In the genomic region with DNA sequence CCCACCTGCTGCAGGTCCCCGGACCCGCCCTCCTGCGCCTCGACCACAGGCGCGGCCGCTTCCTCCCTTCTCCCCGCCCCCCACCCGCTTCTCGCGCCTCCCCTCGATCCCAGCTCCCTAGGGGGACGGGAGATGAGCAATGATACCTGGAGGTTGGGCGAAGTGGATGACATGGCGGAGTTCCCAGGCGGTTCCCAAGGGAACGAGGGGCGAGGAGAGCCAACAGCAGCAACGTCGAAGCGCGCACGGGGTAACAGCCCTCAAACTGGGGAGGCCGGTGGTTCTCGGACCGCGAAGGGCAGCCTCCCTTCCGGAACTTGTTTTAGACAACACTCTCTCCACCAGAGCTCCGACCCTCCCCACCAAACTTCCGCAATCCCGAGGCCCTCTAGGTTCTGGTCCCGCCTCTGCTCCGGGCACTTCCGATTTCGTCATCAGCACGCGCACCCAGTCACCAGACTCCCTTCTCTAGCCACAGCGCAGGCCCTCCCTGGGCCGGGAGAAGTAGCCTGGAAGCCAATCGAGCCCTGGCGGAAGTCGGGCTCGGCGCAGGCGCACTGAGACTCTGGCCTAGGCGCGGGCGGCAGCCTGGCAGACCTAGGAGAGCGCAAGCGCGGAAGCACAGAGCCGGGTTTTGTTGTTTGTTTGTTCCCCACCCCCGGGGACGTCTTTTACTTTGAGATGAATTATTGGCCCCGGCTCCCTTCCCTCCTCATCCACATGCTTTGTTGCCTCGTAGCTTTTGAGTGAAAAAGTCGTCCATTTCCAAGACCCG, we compare ENCODE assay signal across 8 cellular contexts.
DNase-seq lines count a peak whose midpoint lies in the region; ATAC-seq and TF ChIP-seq lines count a peak whose summit lies in the region.

A gene (minus strand): TSS at position 390 of the 775 bp plus-strand sequence. CDS start 217 bp downstream, at position 173.

- peaks cover 2% of the 10 kb centered on the region for H3K36me3 Mint-ChIP-seq in activated naive CD4-positive, alpha-beta T cell treated with anti-CD3 and anti-CD28 coated beads, Interleukin-2, amount 50 U/mL, for 24 hours

- ATAC-seq in HG02588 (IDR thresholded peaks at IDR 0.05; ENCODE audit: unreplicated experiment) (peak; percentile 97), SK-N-SH treated with all-trans-retinoic acid at 6 μM for 48 hours (peak; percentile 99)

- peak; percentile 100 for DNase-seq in NCI-H1092 (lab: John Stamatoyannopoulos, UW)
- DNase-seq in germinal center (ENCODE audit: low spot score), result peak; percentile 98
- peak; percentile 95 for DNase-seq in non-pigmented ciliary epithelial cell (ENCODE audit: low read depth)
- peak; percentile 100 for DNase-seq in superior temporal gyrus (ENCODE audit: extremely low spot score)

- peak within 1 kb of the TSS; percentile 99 for H3K27ac Mint-ChIP-seq in activated naive CD4-positive, alpha-beta T cell treated with anti-CD3 and anti-CD28 coated beads, Interleukin-2, amount 50 U/mL, for 24 hours

- peak within 1 kb of the TSS; percentile 96 for H3K4me3 Mint-ChIP-seq in activated naive CD4-positive, alpha-beta T cell treated with anti-CD3 and anti-CD28 coated beads, Interleukin-2, amount 50 U/mL, for 24 hours

- peaks cover 6% of the 10 kb centered on the region for H3K27me3 Mint-ChIP-seq in activated naive CD4-positive, alpha-beta T cell treated with anti-CD3 and anti-CD28 coated beads, Interleukin-2, amount 50 U/mL, for 24 hours

- peak within 1 kb of the TSS; percentile 99 for H3K4me3 ChIP-seq in GM08714 (ENCODE audit: low read length)

- H3K9me3 Mint-ChIP-seq in activated naive CD4-positive, alpha-beta T cell treated with anti-CD3 and anti-CD28 coated beads, Interleukin-2, amount 50 U/mL, for 24 hours, result no peaks in the 10 kb centered on the region

- peaks cover 31% of the 10 kb centered on the region for H3K4me1 Mint-ChIP-seq in activated naive CD4-positive, alpha-beta T cell treated with anti-CD3 and anti-CD28 coated beads, Interleukin-2, amount 50 U/mL, for 24 hours

TF ChIP-seq in SK-N-SH treated with all-trans-retinoic acid at 6 μM for 48 hours, 23 proteins besides CTCF, POLR2A, EP300 and RAD21:
- no peak for TF ChIP-seq ZNF8 (CRISPR knock-in tag; IDR thresholded peaks at IDR 0.05)
- TF ChIP-seq, protein P1, sequence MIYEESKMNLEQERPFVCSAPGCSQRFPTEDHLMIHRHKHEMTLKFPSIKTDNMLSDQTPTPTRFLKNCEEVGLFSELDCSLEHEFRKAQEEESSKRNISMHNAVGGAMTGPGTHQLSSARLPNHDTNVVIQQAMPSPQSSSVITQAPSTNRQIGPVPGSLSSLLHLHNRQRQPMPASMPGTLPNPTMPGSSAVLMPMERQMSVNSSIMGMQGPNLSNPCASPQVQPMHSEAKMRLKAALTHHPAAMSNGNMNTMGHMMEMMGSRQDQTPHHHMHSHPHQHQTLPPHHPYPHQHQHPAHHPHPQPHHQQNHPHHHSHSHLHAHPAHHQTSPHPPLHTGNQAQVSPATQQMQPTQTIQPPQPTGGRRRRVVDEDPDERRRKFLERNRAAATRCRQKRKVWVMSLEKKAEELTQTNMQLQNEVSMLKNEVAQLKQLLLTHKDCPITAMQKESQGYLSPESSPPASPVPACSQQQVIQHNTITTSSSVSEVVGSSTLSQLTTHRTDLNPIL (CRISPR knock-in tag; IDR thresholded peaks at IDR 0.05; ENCODE audit: low read depth), result no peak
- TF ChIP-seq, protein P2, sequence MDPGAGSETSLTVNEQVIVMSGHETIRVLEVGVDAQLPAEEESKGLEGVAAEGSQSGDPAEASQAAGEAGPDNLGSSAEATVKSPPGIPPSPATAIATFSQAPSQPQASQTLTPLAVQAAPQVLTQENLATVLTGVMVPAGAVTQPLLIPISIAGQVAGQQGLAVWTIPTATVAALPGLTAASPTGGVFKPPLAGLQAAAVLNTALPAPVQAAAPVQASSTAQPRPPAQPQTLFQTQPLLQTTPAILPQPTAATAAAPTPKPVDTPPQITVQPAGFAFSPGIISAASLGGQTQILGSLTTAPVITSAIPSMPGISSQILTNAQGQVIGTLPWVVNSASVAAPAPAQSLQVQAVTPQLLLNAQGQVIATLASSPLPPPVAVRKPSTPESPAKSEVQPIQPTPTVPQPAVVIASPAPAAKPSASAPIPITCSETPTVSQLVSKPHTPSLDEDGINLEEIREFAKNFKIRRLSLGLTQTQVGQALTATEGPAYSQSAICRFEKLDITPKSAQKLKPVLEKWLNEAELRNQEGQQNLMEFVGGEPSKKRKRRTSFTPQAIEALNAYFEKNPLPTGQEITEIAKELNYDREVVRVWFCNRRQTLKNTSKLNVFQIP (CRISPR knock-in tag; IDR thresholded peaks at IDR 0.05; ENCODE audit: borderline replicate concordance, low read depth), result no peak
- TF ChIP-seq, protein P3, sequence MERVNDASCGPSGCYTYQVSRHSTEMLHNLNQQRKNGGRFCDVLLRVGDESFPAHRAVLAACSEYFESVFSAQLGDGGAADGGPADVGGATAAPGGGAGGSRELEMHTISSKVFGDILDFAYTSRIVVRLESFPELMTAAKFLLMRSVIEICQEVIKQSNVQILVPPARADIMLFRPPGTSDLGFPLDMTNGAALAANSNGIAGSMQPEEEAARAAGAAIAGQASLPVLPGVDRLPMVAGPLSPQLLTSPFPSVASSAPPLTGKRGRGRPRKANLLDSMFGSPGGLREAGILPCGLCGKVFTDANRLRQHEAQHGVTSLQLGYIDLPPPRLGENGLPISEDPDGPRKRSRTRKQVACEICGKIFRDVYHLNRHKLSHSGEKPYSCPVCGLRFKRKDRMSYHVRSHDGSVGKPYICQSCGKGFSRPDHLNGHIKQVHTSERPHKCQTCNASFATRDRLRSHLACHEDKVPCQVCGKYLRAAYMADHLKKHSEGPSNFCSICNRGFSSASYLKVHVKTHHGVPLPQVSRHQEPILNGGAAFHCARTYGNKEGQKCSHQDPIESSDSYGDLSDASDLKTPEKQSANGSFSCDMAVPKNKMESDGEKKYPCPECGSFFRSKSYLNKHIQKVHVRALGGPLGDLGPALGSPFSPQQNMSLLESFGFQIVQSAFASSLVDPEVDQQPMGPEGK (CRISPR knock-in tag; IDR thresholded peaks at IDR 0.05; ENCODE audit: borderline replicate concordance), result no peak
- no peak for TF ChIP-seq TCF4 (CRISPR knock-in tag; IDR thresholded peaks at IDR 0.05; ENCODE audit: borderline replicate concordance)
- TF ChIP-seq ZFP30 (CRISPR knock-in tag; IDR thresholded peaks at IDR 0.05), result no peak
- no peak for TF ChIP-seq ZNF565 (CRISPR knock-in tag; conservative IDR thresholded peaks at IDR 0.05; ENCODE audit: low read depth)
- TF ChIP-seq, protein P4, sequence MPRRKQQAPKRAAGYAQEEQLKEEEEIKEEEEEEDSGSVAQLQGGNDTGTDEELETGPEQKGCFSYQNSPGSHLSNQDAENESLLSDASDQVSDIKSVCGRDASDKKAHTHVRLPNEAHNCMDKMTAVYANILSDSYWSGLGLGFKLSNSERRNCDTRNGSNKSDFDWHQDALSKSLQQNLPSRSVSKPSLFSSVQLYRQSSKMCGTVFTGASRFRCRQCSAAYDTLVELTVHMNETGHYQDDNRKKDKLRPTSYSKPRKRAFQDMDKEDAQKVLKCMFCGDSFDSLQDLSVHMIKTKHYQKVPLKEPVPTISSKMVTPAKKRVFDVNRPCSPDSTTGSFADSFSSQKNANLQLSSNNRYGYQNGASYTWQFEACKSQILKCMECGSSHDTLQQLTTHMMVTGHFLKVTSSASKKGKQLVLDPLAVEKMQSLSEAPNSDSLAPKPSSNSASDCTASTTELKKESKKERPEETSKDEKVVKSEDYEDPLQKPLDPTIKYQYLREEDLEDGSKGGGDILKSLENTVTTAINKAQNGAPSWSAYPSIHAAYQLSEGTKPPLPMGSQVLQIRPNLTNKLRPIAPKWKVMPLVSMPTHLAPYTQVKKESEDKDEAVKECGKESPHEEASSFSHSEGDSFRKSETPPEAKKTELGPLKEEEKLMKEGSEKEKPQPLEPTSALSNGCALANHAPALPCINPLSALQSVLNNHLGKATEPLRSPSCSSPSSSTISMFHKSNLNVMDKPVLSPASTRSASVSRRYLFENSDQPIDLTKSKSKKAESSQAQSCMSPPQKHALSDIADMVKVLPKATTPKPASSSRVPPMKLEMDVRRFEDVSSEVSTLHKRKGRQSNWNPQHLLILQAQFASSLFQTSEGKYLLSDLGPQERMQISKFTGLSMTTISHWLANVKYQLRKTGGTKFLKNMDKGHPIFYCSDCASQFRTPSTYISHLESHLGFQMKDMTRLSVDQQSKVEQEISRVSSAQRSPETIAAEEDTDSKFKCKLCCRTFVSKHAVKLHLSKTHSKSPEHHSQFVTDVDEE (CRISPR knock-in tag; IDR thresholded peaks at IDR 0.05), result no peak
- TF ChIP-seq OSR1 (CRISPR knock-in tag; IDR thresholded peaks at IDR 0.05), result no peak
- TF ChIP-seq, protein P5, sequence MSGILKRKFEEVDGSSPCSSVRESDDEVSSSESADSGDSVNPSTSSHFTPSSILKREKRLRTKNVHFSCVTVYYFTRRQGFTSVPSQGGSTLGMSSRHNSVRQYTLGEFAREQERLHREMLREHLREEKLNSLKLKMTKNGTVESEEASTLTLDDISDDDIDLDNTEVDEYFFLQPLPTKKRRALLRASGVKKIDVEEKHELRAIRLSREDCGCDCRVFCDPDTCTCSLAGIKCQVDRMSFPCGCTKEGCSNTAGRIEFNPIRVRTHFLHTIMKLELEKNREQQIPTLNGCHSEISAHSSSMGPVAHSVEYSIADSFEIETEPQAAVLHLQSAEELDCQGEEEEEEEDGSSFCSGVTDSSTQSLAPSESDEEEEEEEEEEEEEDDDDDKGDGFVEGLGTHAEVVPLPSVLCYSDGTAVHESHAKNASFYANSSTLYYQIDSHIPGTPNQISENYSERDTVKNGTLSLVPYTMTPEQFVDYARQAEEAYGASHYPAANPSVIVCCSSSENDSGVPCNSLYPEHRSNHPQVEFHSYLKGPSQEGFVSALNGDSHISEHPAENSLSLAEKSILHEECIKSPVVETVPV (CRISPR knock-in tag; IDR thresholded peaks at IDR 0.05), result no peak
- no peak for TF ChIP-seq ESRRG (CRISPR knock-in tag; IDR thresholded peaks at IDR 0.05)
- TF ChIP-seq ZC3H10 (CRISPR knock-in tag; IDR thresholded peaks at IDR 0.05), result no peak
- no peak for TF ChIP-seq ZFP3 (CRISPR knock-in tag; IDR thresholded peaks at IDR 0.05)
- no peak for TF ChIP-seq ISL1 (CRISPR knock-in tag; IDR thresholded peaks at IDR 0.05)
- no peak for TF ChIP-seq RARB (CRISPR knock-in tag; IDR thresholded peaks at IDR 0.05)
- TF ChIP-seq PPARA (CRISPR knock-in tag; IDR thresholded peaks at IDR 0.05; ENCODE audit: borderline replicate concordance), result no peak
TF ChIP-seq in SK-N-SH treated with all-trans-retinoic acid at 6 μM for 48 hours: peak in this region for 0.

Comparison
In these comparisons a context has a peak if more than half of its experiments do, and no peak if none do; other contexts are left out.
1. Peak in every context shown above with its lines: DNase-seq, ATAC-seq and H3K4me3 ChIP-seq.